10 cellular contexts compared by ENCODE assay signal in the genomic region with DNA sequence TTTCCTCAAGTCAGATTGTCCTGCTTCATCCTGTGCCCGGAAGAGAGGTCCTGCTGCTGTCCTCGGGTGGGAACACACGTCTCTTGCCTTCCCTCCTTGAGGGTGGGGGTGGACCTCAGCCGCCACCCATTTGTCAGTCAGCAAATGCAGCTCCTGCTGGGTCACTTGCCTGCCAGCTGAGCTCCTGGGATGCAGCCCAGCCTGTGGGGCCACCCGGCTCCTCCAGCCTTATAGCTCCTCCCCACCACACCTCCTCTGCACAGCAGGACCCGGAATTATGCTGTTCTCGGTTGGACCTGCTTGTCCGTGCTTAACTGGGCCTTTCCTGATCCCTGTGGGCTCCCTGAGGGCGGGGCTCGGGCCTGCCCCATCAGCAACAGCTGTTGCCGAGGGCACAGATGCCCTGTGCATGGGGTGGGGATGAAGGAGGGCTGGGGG. TPM values are rescaled to one million over a fixed set of nuclear protein-coding genes. Genes with fewer than 3 reads are reported as not detected.
A peak's percentile ranks its signal among the peaks of the same experiment; 100 is the strongest.
DNase-seq lines count a peak whose midpoint lies in the region; ATAC-seq, FAIRE-seq and TF ChIP-seq lines count a peak whose summit lies in the region.
"Had no signal": no experiment of that assay in that cellular context is flagged by ENCODE, and none has a peak within 500 bp of the region (broad histone marks: within the 10 kb centered on the region; RNA-seq: fewer than 3 reads in every experiment).

No MANE protein-coding gene starts in this region.

- no peak overlapping the region for H3K27ac Mint-ChIP-seq in T-cell
- H3K27ac Mint-ChIP-seq in naive thymus-derived CD8-positive, alpha-beta T cell = peak overlapping the region in 1 of 10 donors; percentile 25
- H3K27ac Mint-ChIP-seq: naive B cell had no signal

- CTCF ChIA-PET in A549 (lab: Yijun Ruan, JAX) (interaction anchor here (1.4 to 5.0 kb wide), 9 partner anchors 10 to 208 kb away, joined by 3 to 32 read pairs (median 13); no protein-coding TSS in a partner anchor), T-cell (lab: Charles Lee) (no interaction called here)

- H3K4me1 ChIP-seq in A549 = peaks cover 100% of the 10 kb centered on the region

- 4% methylated on average over 7 of the region's 11 CpGs for WGBS in A549 (ENCODE audit: missing lambda C conversion rate)
- WGBS in lower leg skin, 2 donors = 26 to 27% methylated on average over 11 of the region's 11 CpGs

- TF ChIP-seq RAD21 in A549 (conservative IDR thresholded peaks at IDR 0.05 in 1 of 2, IDR thresholded peaks at IDR 0.05 in 1 of 2) = 0 out of 5 replicates have a peak, but pooled peaks of 1 of the 2 experiments have one; percentile 17

- no peak for TF ChIP-seq EP300 in A549 (IDR thresholded peaks at IDR 0.05)

- no peaks in the 10 kb centered on the region for H3K36me3 Mint-ChIP-seq in T-cell
- no peaks in the 10 kb centered on the region for H3K36me3 Mint-ChIP-seq in naive thymus-derived CD8-positive, alpha-beta T cell
- H3K36me3 Mint-ChIP-seq: CD8-positive, alpha-beta memory T cell; naive B cell had no signal

- H3K27ac ChIP-seq in A549 (peak overlapping the region; percentile 93 to 97), dorsolateral prefrontal cortex (peak overlapping the region in 49 of 59 donors; percentile 5 to 88 (median 60))

- H3K27me3 Mint-ChIP-seq in T-cell = no peaks in the 10 kb centered on the region
- no peaks in the 10 kb centered on the region for H3K27me3 Mint-ChIP-seq in naive thymus-derived CD8-positive, alpha-beta T cell

- no peak overlapping the region for H3K4me3 Mint-ChIP-seq in T-cell
- no peak overlapping the region for H3K4me3 Mint-ChIP-seq in naive thymus-derived CD8-positive, alpha-beta T cell
- H3K4me3 Mint-ChIP-seq: CD8-positive, alpha-beta memory T cell; naive B cell had no signal

- intact Hi-C loops in dorsolateral prefrontal cortex (cut with DNase I) (loop anchor here (5.0 kb wide), 2 partner anchors 42 to 58 kb away; no protein-coding TSS in a partner anchor), lower leg skin (cut with DNase I; ENCODE audit: low total_unique reads) (loop anchor here (5.0 kb wide), 1 partner anchor 33 kb away; no protein-coding TSS in a partner anchor)

- H3K4me2 ChIP-seq in A549 = peak overlapping the region; percentile 86

- no peaks in the 10 kb centered on the region for H3K9me3 Mint-ChIP-seq in T-cell
- no peaks in the 10 kb centered on the region for H3K9me3 Mint-ChIP-seq in naive thymus-derived CD8-positive, alpha-beta T cell
- H3K9me3 Mint-ChIP-seq: naive B cell had no signal

- 0 out of 3 replicates have a peak overlapping the region, but pooled peaks have one; percentile 15 for H3K4me3 ChIP-seq in A549
- peak overlapping the region in 5 of 59 donors; percentile 2 to 24 (median 9) for H3K4me3 ChIP-seq in dorsolateral prefrontal cortex
- H3K4me3 ChIP-seq in lower leg skin (ENCODE audit: low read depth, poor library complexity, severe bottlenecking) = no peak overlapping the region

- H3K9me3 ChIP-seq in A549 = no peaks in the 10 kb centered on the region

- no peaks in the 10 kb centered on the region for H3K27me3 ChIP-seq in dorsolateral prefrontal cortex

- TF ChIP-seq CTCF in A549 (IDR thresholded peaks at IDR 0.05) (no peak), dorsolateral prefrontal cortex (IDR thresholded peaks at IDR 0.05 in 54 of 56, conservative IDR thresholded peaks at IDR 0.05 in 2 of 56; ENCODE audit: low read depth in 1 of 56, partially characterized antibody in 56 of 56) (no peak), lower leg skin (IDR thresholded peaks at IDR 0.05) (no peak)

- DNase-seq in A549 (ENCODE audit: low read depth in 1 of 2, low spot score in 1 of 2) = peak; percentile 74 to 85
- peak; percentile 46 for DNase-seq in NCI-H2171 (lab: John Stamatoyannopoulos, UW)
- peak in 3 of 10 donors; percentile 64 to 68 (median 67) for DNase-seq in dorsolateral prefrontal cortex
- peak; percentile 56 for DNase-seq in midbrain (lab: John Stamatoyannopoulos, UW)
- DNase-seq in T-cell = no peak
- no peak for DNase-seq in lower leg skin (ENCODE audit: low spot score in 2 of 2)
- DNase-seq in naive thymus-derived CD8-positive, alpha-beta T cell = no peak
- DNase-seq in NCI-H1436 treated with DMSO at 0.1 percent for 48 hours (lab: John Stamatoyannopoulos, UW) = no peak
- DNase-seq: CD8-positive, alpha-beta memory T cell; naive B cell had no signal

- peak; percentile 47 to 71 for ATAC-seq in A549
- no peak for ATAC-seq in T-cell (replicated peaks in 1 of 4)
- ATAC-seq in naive thymus-derived CD8-positive, alpha-beta T cell = no peak

- TF ChIP-seq POLR2A in A549 (IDR thresholded peaks at IDR 0.05; ENCODE audit: low read length) (no peak), lower leg skin (IDR thresholded peaks at IDR 0.05) (no peak)

- POLR2A ChIA-PET in A549 (lab: Yijun Ruan, JAX) (interaction anchor here (0.8 to 3.5 kb wide), 6 partner anchors 9 to 218 kb away, joined by 3 to 18 read pairs (median 4); no protein-coding TSS in a partner anchor), T-cell (lab: Charles Lee) (no interaction called here)
- POLR2A ChIA-PET in naive thymus-derived CD8-positive, alpha-beta T cell (lab: Charles Lee) = no interaction called here

- peaks cover 29 to 50% (median 39%) of the 10 kb centered on the region in 3 donors for H3K4me1 Mint-ChIP-seq in T-cell
- H3K4me1 Mint-ChIP-seq in naive thymus-derived CD8-positive, alpha-beta T cell = peaks cover 19 to 44% (median 42%) of the 10 kb centered on the region in 4 donors

- FAIRE-seq in A549 (lab: Jason Lieb, UNC) = peak; percentile 97

TF ChIP-seq in A549, 52 proteins besides CTCF, POLR2A, EP300 and RAD21 (continues in another document):
- no peak for TF ChIP-seq RCOR1 (IDR thresholded peaks at IDR 0.05; ENCODE audit: low read depth, low read length)
- no peak for TF ChIP-seq EHF (CRISPR knock-in tag; IDR thresholded peaks at IDR 0.05)
- TF ChIP-seq BHLHE40 (IDR thresholded peaks at IDR 0.05; ENCODE audit: low read depth, low read length) = no peak
- peak in 1 of 2 experiments; percentile 31; a peak in 2 of 5 replicates for TF ChIP-seq JUN (IDR thresholded peaks at IDR 0.05)
- no peak for TF ChIP-seq HOXB13 (CRISPR knock-in tag; IDR thresholded peaks at IDR 0.05; ENCODE audit: low read depth)
- no peak for TF ChIP-seq CHD4 (IDR thresholded peaks at IDR 0.05; ENCODE audit: borderline replicate concordance)
- TF ChIP-seq ESRRA (IDR thresholded peaks at IDR 0.05; ENCODE audit: borderline replicate concordance, low read length) = no peak
- TF ChIP-seq, protein P1, sequence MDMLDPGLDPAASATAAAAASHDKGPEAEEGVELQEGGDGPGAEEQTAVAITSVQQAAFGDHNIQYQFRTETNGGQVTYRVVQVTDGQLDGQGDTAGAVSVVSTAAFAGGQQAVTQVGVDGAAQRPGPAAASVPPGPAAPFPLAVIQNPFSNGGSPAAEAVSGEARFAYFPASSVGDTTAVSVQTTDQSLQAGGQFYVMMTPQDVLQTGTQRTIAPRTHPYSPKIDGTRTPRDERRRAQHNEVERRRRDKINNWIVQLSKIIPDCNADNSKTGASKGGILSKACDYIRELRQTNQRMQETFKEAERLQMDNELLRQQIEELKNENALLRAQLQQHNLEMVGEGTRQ (IDR thresholded peaks at IDR 0.05) = no peak
- no peak for TF ChIP-seq ZC3H11A (IDR thresholded peaks at IDR 0.05)
- TF ChIP-seq KDM5A (IDR thresholded peaks at IDR 0.05) = no peak
- TF ChIP-seq, protein P2, sequence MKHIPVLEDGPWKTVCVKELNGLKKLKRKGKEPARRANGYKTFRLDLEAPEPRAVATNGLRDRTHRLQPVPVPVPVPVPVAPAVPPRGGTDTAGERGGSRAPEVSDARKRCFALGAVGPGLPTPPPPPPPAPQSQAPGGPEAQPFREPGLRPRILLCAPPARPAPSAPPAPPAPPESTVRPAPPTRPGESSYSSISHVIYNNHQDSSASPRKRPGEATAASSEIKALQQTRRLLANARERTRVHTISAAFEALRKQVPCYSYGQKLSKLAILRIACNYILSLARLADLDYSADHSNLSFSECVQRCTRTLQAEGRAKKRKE (CRISPR knock-in tag; IDR thresholded peaks at IDR 0.05; ENCODE audit: low read depth) = no peak
- no peak for TF ChIP-seq CHD2 (IDR thresholded peaks at IDR 0.05; ENCODE audit: low read length, partially characterized antibody)
- no peak for TF ChIP-seq TFCP2L1 (CRISPR knock-in tag; IDR thresholded peaks at IDR 0.05)
- no peak for TF ChIP-seq BCL3 (IDR thresholded peaks at IDR 0.05)
- no peak for TF ChIP-seq CBX8 (IDR thresholded peaks at IDR 0.05)
- no peak for TF ChIP-seq CBX2 (IDR thresholded peaks at IDR 0.05; ENCODE audit: borderline replicate concordance, low read depth)
- no peak for TF ChIP-seq HEYL (CRISPR knock-in tag; IDR thresholded peaks at IDR 0.05)
- TF ChIP-seq EHMT2 (IDR thresholded peaks at IDR 0.05; ENCODE audit: low read depth) = no peak
- no peak for TF ChIP-seq HOXB5 (CRISPR knock-in tag; IDR thresholded peaks at IDR 0.05)
- no peak for TF ChIP-seq RARB (CRISPR knock-in tag; IDR thresholded peaks at IDR 0.05)

RNA-seq across cellular contexts. Expression of gene RXRA, which starts 52.7 kb away (rescaled TPM):
- polyA plus RNA-seq in A549 (2011; rRNA removed) (6.6 and 10.2 TPM in 2 replicates), A549 (2017; fragmentation: RNase III; extraction: RNeasy Plus Mini Kit Qiagen cat#74134 plus additional on column Dnase treatment) (22.0 to 23.9 TPM (median 22.5 TPM) in 3 replicates)
- 16.7 and 21.8 TPM in 2 replicates for polyA plus RNA-seq in A549 (2012; cell fraction: cytosol; rRNA removed)
- 25.5 and 28.7 TPM in 2 replicates for polyA plus RNA-seq in A549 (2012; cell fraction: nucleus; rRNA removed)
- 8.2 and 12.5 TPM in 2 replicates for polyA minus RNA-seq in A549 (2011; rRNA and poly(A)+ RNA removed)
- total RNA-seq in dorsolateral prefrontal cortex (100 to 1,000 TPM in 4 of 120 experiments, 10 to 100 TPM in 116; 32.1 to 133 (median 55.1) TPM), T-cell (10 to 100 TPM in 4 of 5 donors, 1 to 10 TPM in 1; 5.6 to 17.7 (median 14.5) TPM), lower leg skin (100 to 1,000 TPM; 143 to 242 (median 166) TPM)
- 1 to 10 TPM; 5.3 to 5.6 TPM for total RNA-seq in naive thymus-derived CD8-positive, alpha-beta T cell
- under 1 TPM; 0.18 to 0.75 (median 0.27) TPM for polyA plus RNA-seq in naive thymus-derived CD8-positive, alpha-beta T cell

Comparison
In these comparisons a context has a peak if more than half of its experiments do, and no peak if none do; other contexts are left out.
1. ATAC-seq: peak in A549 (2 of 2); none in T-cell (0 of 4) and naive thymus-derived CD8-positive, alpha-beta T cell (0 of 2).
2. DNase-seq: peak in A549 (2 of 2), NCI-H2171 (single experiment) and midbrain (single experiment); none in T-cell (0 of 34), lower leg skin (0 of 2), naive thymus-derived CD8-positive, alpha-beta T cell (0 of 10) and NCI-H1436 treated with DMSO at 0.1 percent for 48 hours (single experiment).